Comparison of ENCODE assay signal across 9 cellular contexts in genomic region chr3:9898467-9899229, GRCh38. TPM values are rescaled to one million over a fixed set of nuclear protein-coding genes. Genes with fewer than 3 reads are reported as not detected.
A peak's percentile ranks its signal among the peaks of the same experiment; 100 is the strongest.
DNase-seq lines count a peak whose midpoint lies in the region; ATAC-seq and TF ChIP-seq lines count a peak whose summit lies in the region.
"Had no signal": no experiment of that assay in that cellular context is flagged by ENCODE, and none has a peak within 500 bp of the region (broad histone marks: within the 10 kb centered on the region; RNA-seq: fewer than 3 reads in every experiment).

No MANE protein-coding gene starts in this region.

- H3K36me3 ChIP-seq in CD8-positive, alpha-beta T cell (ENCODE audit: insufficient read depth, low read length): no peaks in the 10 kb centered on the region
- H3K36me3 ChIP-seq in vagina: no peaks in the 10 kb centered on the region
- H3K36me3 ChIP-seq in thyroid gland: peaks cover 0 to under 1% of the 10 kb centered on the region in 2 donors

- no peaks in the 10 kb centered on the region for H3K27me3 Mint-ChIP-seq in CD8-positive, alpha-beta T cell (ENCODE audit: low read depth)
- H3K27me3 Mint-ChIP-seq in mesothelial cell of epicardium (ENCODE audit: low read depth): no peaks in the 10 kb centered on the region

- no peak overlapping the region for H3K4me3 Mint-ChIP-seq in CD8-positive, alpha-beta T cell
- H3K4me3 Mint-ChIP-seq in mesothelial cell of epicardium: no peak overlapping the region

- H3K36me3 Mint-ChIP-seq in CD8-positive, alpha-beta T cell: peaks cover 11% of the 10 kb centered on the region
- peaks cover 7% of the 10 kb centered on the region for H3K36me3 Mint-ChIP-seq in mesothelial cell of epicardium

- no peaks in the 10 kb centered on the region for H3K9me3 Mint-ChIP-seq in CD8-positive, alpha-beta T cell
- H3K9me3 Mint-ChIP-seq in mesothelial cell of epicardium: no peaks in the 10 kb centered on the region

- no peak overlapping the region for H3K27ac ChIP-seq in CD8-positive, alpha-beta T cell (ENCODE audit: low read depth, low read length)
- H3K27ac ChIP-seq in VCaP (peak overlapping the region; percentile 98), vagina (no peak overlapping the region), thyroid gland (no peak overlapping the region)

- no peak for TF ChIP-seq CTCF in CD8-positive, alpha-beta T cell (IDR thresholded peaks at IDR 0.05)
- TF ChIP-seq CTCF in VCaP (conservative IDR thresholded peaks at IDR 0.05): no peak
- no peak for TF ChIP-seq CTCF in mesothelial cell of epicardium (IDR thresholded peaks at IDR 0.05; ENCODE audit: unreplicated experiment)
- no peak for TF ChIP-seq CTCF in vagina (IDR thresholded peaks at IDR 0.05)
- no peak for TF ChIP-seq CTCF in thyroid gland (IDR thresholded peaks at IDR 0.05)

- TF ChIP-seq POLR2A in vagina (IDR thresholded peaks at IDR 0.05) (no peak), thyroid gland (IDR thresholded peaks at IDR 0.05) (no peak)

- intact Hi-C loops in CD8-positive, alpha-beta T cell (cut with DNase I, micrococcal nuclease): no loop called here
- intact Hi-C loops in vagina (cut with DNase I): no loop called here
- intact Hi-C loops in thyroid gland (cut with DNase I): no loop called here

- CTCF ChIA-PET in CD8-positive, alpha-beta T cell (lab: Charles Lee): interaction anchor here (1.1 kb wide), 1 partner anchor 9 kb away, joined by 3 read pairs; no protein-coding TSS in a partner anchor

- peak overlapping the region; percentile 28 for H3K27ac Mint-ChIP-seq in CD8-positive, alpha-beta T cell
- H3K27ac Mint-ChIP-seq in mesothelial cell of epicardium: peak overlapping the region; percentile 60

- no peaks in the 10 kb centered on the region for H3K9me3 ChIP-seq in CD8-positive, alpha-beta T cell (ENCODE audit: low read length)
- no peaks in the 10 kb centered on the region for H3K9me3 ChIP-seq in vagina
- H3K9me3 ChIP-seq in thyroid gland: no peaks in the 10 kb centered on the region

- POLR2A ChIA-PET in CD8-positive, alpha-beta T cell (lab: Charles Lee): no interaction called here

- H3K4me3 ChIP-seq in CD8-positive, alpha-beta T cell (ENCODE audit: low read depth, low read length): no peak overlapping the region
- H3K4me3 ChIP-seq in vagina: no peak overlapping the region
- no peak overlapping the region for H3K4me3 ChIP-seq in thyroid gland (replicated peaks in 1 of 3)

- 70 to 72% methylated on average over 8 of the region's 8 CpGs for WGBS in thyroid gland, 2 donors

- no peak for ATAC-seq in CD8-positive, alpha-beta T cell
- no peak for ATAC-seq in GM18498 (IDR thresholded peaks at IDR 0.05; ENCODE audit: unreplicated experiment)

- H3K27me3 ChIP-seq in CD8-positive, alpha-beta T cell (ENCODE audit: insufficient read depth, low read length): no peaks in the 10 kb centered on the region
- no peaks in the 10 kb centered on the region for H3K27me3 ChIP-seq in vagina
- no peaks in the 10 kb centered on the region for H3K27me3 ChIP-seq in thyroid gland

- peaks cover 40% of the 10 kb centered on the region for H3K4me1 Mint-ChIP-seq in CD8-positive, alpha-beta T cell (ENCODE audit: low read depth)
- H3K4me1 Mint-ChIP-seq in mesothelial cell of epicardium: peaks cover 44% of the 10 kb centered on the region

- no peak for DNase-seq in CD8-positive, alpha-beta T cell
- DNase-seq in mesothelial cell of epicardium (ENCODE audit: low spot score in 2 of 2, unreplicated experiment in 2 of 2) (no peak), vagina (ENCODE audit: extremely low spot score in 2 of 2) (no peak), thyroid gland (no peak)
- DNase-seq: activated gamma-delta T cell treated with Interleukin-2 at 50 U/mL for 16 hours; NCI-H187; stimulated activated CD4-positive, alpha-beta T cell treated with anti-CD3 and anti-CD28 coated beads, Interleukin-4, amount 100 ng/mL, for 24 hours had no signal

- peaks cover 23% of the 10 kb centered on the region for H3K4me1 ChIP-seq in CD8-positive, alpha-beta T cell (ENCODE audit: insufficient read depth, low read length)
- H3K4me1 ChIP-seq in vagina (peaks cover 48% of the 10 kb centered on the region), thyroid gland (peaks cover 16 to 18% of the 10 kb centered on the region in 2 donors)

RNA-seq across cellular contexts. Expression of gene IL17RE, which starts 4.0 kb away (rescaled TPM):
- total RNA-seq in CD8-positive, alpha-beta T cell: 1 to 10 TPM; 2.5 to 3.1 TPM
- 22.1 to 24.1 TPM (median 23.6 TPM) in 3 replicates for total RNA-seq in mesothelial cell of epicardium
- total RNA-seq in vagina: 15.2 TPM
- 1 to 10 TPM; 3.7 to 8.1 (median 6.7) TPM for total RNA-seq in thyroid gland

RNA-seq across cellular contexts. Expression of gene JAGN1, which starts 8.2 kb away (rescaled TPM):
- total RNA-seq in CD8-positive, alpha-beta T cell: 10 to 100 TPM; 13.4 to 14.5 TPM
- total RNA-seq in mesothelial cell of epicardium (32.1 to 34.8 TPM (median 32.3 TPM) in 3 replicates), vagina (32.7 TPM), thyroid gland (10 to 100 TPM; 18.9 to 37.5 (median 32.7) TPM)

RNA-seq across cellular contexts. Expression of gene IL17RC, which starts 18.2 kb away (rescaled TPM):
- under 1 TPM; 0.71 to 0.83 TPM for total RNA-seq in CD8-positive, alpha-beta T cell
- 28.8 to 30.2 TPM (median 29.6 TPM) in 3 replicates for total RNA-seq in mesothelial cell of epicardium
- total RNA-seq in vagina: 66.3 TPM
- total RNA-seq in thyroid gland: 10 to 100 TPM; 64.2 to 70.2 (median 68.0) TPM

RNA-seq across cellular contexts. Expression of gene CIDEC, which starts 18.6 kb away (rescaled TPM):
- total RNA-seq in CD8-positive, alpha-beta T cell: not detected
- total RNA-seq in mesothelial cell of epicardium: not detected in 3 replicates
- total RNA-seq in vagina: 51.3 TPM
- 1 to 10 TPM; 2.2 to 9.4 (median 3.0) TPM for total RNA-seq in thyroid gland

RNA-seq across cellular contexts. Expression of gene CRELD1, which starts 35.0 kb away (rescaled TPM):
- total RNA-seq in CD8-positive, alpha-beta T cell: 10 to 100 TPM in 1 of 2 experiments, 1 to 10 TPM in 1; 6.3 to 10.7 TPM
- 39.8 to 42.3 TPM (median 40.5 TPM) in 3 replicates for total RNA-seq in mesothelial cell of epicardium
- total RNA-seq in vagina: 27.0 TPM
- total RNA-seq in thyroid gland: 100 to 1,000 TPM in 2 of 4 donors, 10 to 100 TPM in 2; 57.3 to 192 (median 96.7) TPM

Comparison
In these comparisons a context has a peak if more than half of its experiments do, and no peak if none do; other contexts are left out.
1. RNA of gene IL17RC, which starts 18.2 kb away (total RNA-seq): 64.2 to 70.2 TPM in thyroid gland, 66.3 TPM in vagina (single experiment) and 28.8 to 30.2 TPM in mesothelial cell of epicardium; 0.71 to 0.83 TPM in CD8-positive, alpha-beta T cell; every median in the first group is over 10 times any median in the second.